In genomic region chr16:4371481-4372314, GRCh38 we compare ENCODE assay signal across 8 cellular contexts. TPM values are rescaled to one million over a fixed set of nuclear protein-coding genes. Genes with fewer than 3 reads are reported as not detected.
DNase-seq lines count a peak whose midpoint lies in the region; ATAC-seq and TF ChIP-seq lines count a peak whose summit lies in the region.

VASN (plus strand) TSS chr16:4371848; CDS start chr16:4380878, 9,030 bp downstream.

- H3K27ac ChIP-seq in esophagus muscularis mucosa (replicated peaks in 1 of 4), result peak within 1 kb of the TSS; percentile 82 to 90 (median 84)

- peak within 1 kb of the TSS; percentile 75 for H3K4me3 ChIP-seq in NT2/D1 (ENCODE audit: insufficient read length, low read depth)
- peak within 1 kb of the TSS; percentile 66 to 75 (median 70) for H3K4me3 ChIP-seq in esophagus muscularis mucosa

- no peaks in the 10 kb centered on the region for H3K9me3 ChIP-seq in NT2/D1 (ENCODE audit: insufficient read depth, low read length)
- no peaks in the 10 kb centered on the region for H3K9me3 ChIP-seq in esophagus muscularis mucosa

- no peaks in the 10 kb centered on the region for H3K27me3 ChIP-seq in NT2/D1 (ENCODE audit: insufficient read depth, insufficient read length)
- no peaks in the 10 kb centered on the region for H3K27me3 ChIP-seq in esophagus muscularis mucosa

- H3K36me3 ChIP-seq in NT2/D1 (ENCODE audit: insufficient read depth, insufficient read length, low read length) (peaks cover 11% of the 10 kb centered on the region), esophagus muscularis mucosa (peaks cover 0 to 5% (median 0%) of the 10 kb centered on the region in 4 donors)

- no peak for TF ChIP-seq CTCF in esophagus muscularis mucosa (IDR thresholded peaks at IDR 0.05)

- TF ChIP-seq EP300 in esophagus muscularis mucosa (IDR thresholded peaks at IDR 0.05), result no peak

- peak; percentile 86 for TF ChIP-seq POLR2A in esophagus muscularis mucosa (IDR thresholded peaks at IDR 0.05; ENCODE audit: low read depth)

- 7% methylated on average over 6 of the region's 86 CpGs for whole genome bisulfite sequencing in esophagus muscularis mucosa

- peak; percentile 63 for ATAC-seq in GM19455 (IDR thresholded peaks at IDR 0.05; ENCODE audit: unreplicated experiment)
- ATAC-seq in GM21381 (IDR thresholded peaks at IDR 0.05; ENCODE audit: unreplicated experiment), result no peak

- intact Hi-C loops in esophagus muscularis mucosa (cut with DNase I), result no loop called here

- H3K4me1 ChIP-seq in NT2/D1 (ENCODE audit: insufficient read depth, insufficient read length), result peaks cover 46% of the 10 kb centered on the region
- H3K4me1 ChIP-seq in esophagus muscularis mucosa, result peaks cover 53 to 76% (median 71%) of the 10 kb centered on the region in 4 donors

- H3K9ac ChIP-seq in NT2/D1 (ENCODE audit: insufficient read length, low read depth), result peak within 1 kb of the TSS; percentile 79

- peak; percentile 94 for DNase-seq in AG08396 (ENCODE audit: low spot score)
- no peak for DNase-seq in NT2/D1 (ENCODE audit: low read depth, low spot score)
- peak; percentile 84 to 85 for DNase-seq in activated T-cell treated with anti-CD3 and anti-CD28 coated beads, Interleukin-2, amount 50 U/mL, for 48 hours
- DNase-seq in esophagus muscularis mucosa (ENCODE audit: extremely low spot score), result no peak
- DNase-seq in myocyte (ENCODE audit: low read depth), result peak; percentile 78
- peak; percentile 40 for DNase-seq in stimulated activated CD8-positive, alpha-beta memory T cell treated with anti-CD3 and anti-CD28 coated beads, Interleukin-7, amount 100 ng/mL, for 24 hours (ENCODE audit: low read depth)

RNA-seq across cellular contexts. Expression of gene VASN, which starts in this region (rescaled TPM):
- total RNA-seq in esophagus muscularis mucosa (10 to 100 TPM in 3 of 4 donors, 1 to 10 TPM in 1; 7.1 to 31.3 (median 21.7) TPM), myocyte (7.5 and 10.9 TPM in 2 replicates)
- polyA plus RNA-seq in myocyte (2012), result 28.3 TPM

Comparison
In these comparisons a context has a peak if more than half of its experiments do, and no peak if none do; other contexts are left out.
1. DNase-seq: peak in AG08396 (single experiment), activated T-cell treated with anti-CD3 and anti-CD28 coated beads, Interleukin-2, amount 50 U/mL, for 48 hours (2 of 2), myocyte (single experiment) and stimulated activated CD8-positive, alpha-beta memory T cell treated with anti-CD3 and anti-CD28 coated beads, Interleukin-7, amount 100 ng/mL, for 24 hours (single experiment); none in NT2/D1 (single experiment) and esophagus muscularis mucosa (single experiment).